Comparison of ENCODE assay signal across 39 cellular contexts in genomic region chr2:46207591-46207990, GRCh38.
"Had no signal": no experiment of that assay in that cellular context is flagged by ENCODE, and none has a peak within 500 bp of the region (broad histone marks: within the 10 kb centered on the region; RNA-seq: fewer than 3 reads in every experiment).

No MANE protein-coding gene starts in this region.

- H3K27ac ChIP-seq: adrenal gland, ascending aorta, body of pancreas, brain microvascular endothelial cell, breast epithelium, cardiac muscle cell had no signal

- H3K9me3 Mint-ChIP-seq: activated T-helper 17 cell treated with anti-CD3 and anti-CD28 coated beads, Interleukin-2, amount 50 U/mL, for 72 hours; central memory CD8-positive, alpha-beta T cell had no signal

- H3K4me1 Mint-ChIP-seq: brain had no signal

- DNase-seq: activated effector memory CD4-positive, alpha-beta T cell treated with anti-CD3 and anti-CD28 coated beads, Interleukin-2, amount 50 U/mL, for 16 hours; activated effector memory CD4-positive, alpha-beta T cell treated with Interleukin-2 at 50 U/mL for 16 hours; activated gamma-delta T cell; activated gamma-delta T cell treated with Interleukin-2 at 50 U/mL for 16 hours; activated naive CD4-positive, alpha-beta T cell; activated naive CD4-positive, alpha-beta T cell treated with anti-CD3 and anti-CD28 coated beads for 36 hours; activated naive CD4-positive, alpha-beta T cell treated with anti-CD3 and anti-CD28 coated beads, Interleukin-2, amount 10 ng/mL, durations not matched to agents 7 days and 5 days; activated naive CD4-positive, alpha-beta T cell treated with anti-CD3 and anti-CD28 coated beads, Interleukin-2, amount 50 U/mL, for 16 hours; activated naive CD4-positive, alpha-beta T cell treated with Interleukin-2 at 50 U/mL for 16 hours; activated naive CD8-positive, alpha-beta T cell treated with anti-CD3 and anti-CD28 coated beads for 36 hours; activated naive CD8-positive, alpha-beta T cell treated with anti-CD3 and anti-CD28 coated beads, Interleukin-2, amount 10 ng/mL, durations not matched to agents 7 days and 5 days; activated naive CD8-positive, alpha-beta T cell treated with anti-CD3 and anti-CD28 coated beads, Interleukin-2, amount 50 U/mL, for 24 hours; activated T-cell treated with anti-CD3 and anti-CD28 coated beads, Interleukin-2, amount 50 U/mL, for 1 hour; activated T-cell treated with anti-CD3 and anti-CD28 coated beads, Interleukin-2, amount 50 U/mL, for 4 hours; activated T-cell treated with anti-CD3 and anti-CD28 coated beads, Interleukin-2, amount 50 U/mL, for 48 hours; activated T-cell treated with anti-CD3 and anti-CD28 coated beads, Interleukin-2, amount 50 U/mL, for 72 hours; adrenal gland; amniotic stem cell; amygdala; anterior cingulate cortex; aorta; body of pancreas; brain microvascular endothelial cell; caudate nucleus; central memory CD4-positive, alpha-beta T cell; cerebellar nuclear complex had no signal

- H3K4me3 Mint-ChIP-seq: activated naive CD4-positive, alpha-beta T cell treated with anti-CD3 and anti-CD28 coated beads for 36 hours; activated naive CD4-positive, alpha-beta T cell treated with anti-CD3 and anti-CD28 coated beads, Interleukin-2, amount 10 ng/mL, durations not matched to agents 7 days and 5 days; activated naive CD4-positive, alpha-beta T cell treated with anti-CD3 and anti-CD28 coated beads, Interleukin-2, amount 50 U/mL, for 24 hours; activated naive CD8-positive, alpha-beta T cell; activated naive CD8-positive, alpha-beta T cell treated with anti-CD3 and anti-CD28 coated beads for 36 hours; activated naive CD8-positive, alpha-beta T cell treated with anti-CD3 and anti-CD28 coated beads, Interleukin-2, amount 10 ng/mL, durations not matched to agents 7 days and 5 days; activated naive CD8-positive, alpha-beta T cell treated with anti-CD3 and anti-CD28 coated beads, Interleukin-2, amount 50 U/mL, for 24 hours; activated T-cell treated with anti-CD3 and anti-CD28 coated beads, Interleukin-2, amount 50 U/mL, for 4 hours; activated T-cell treated with anti-CD3 and anti-CD28 coated beads, Interleukin-2, amount 50 U/mL, for 72 hours; activated T-helper 1 cell treated with anti-CD3 and anti-CD28 coated beads, Interleukin-12 subunit alpha, Interleukin-12 subunit beta, Interleukin-2, Interleukin-4 antibody, amounts not matched to agents 30 ng/mL and 10 ng/mL and 1 ng/mL, durations not matched to agents 14 hours and 24 hours and 36 hours; activated T-helper 17 cell treated with anti-CD3 and anti-CD28 coated beads, Interleukin-2, amount 50 U/mL, for 72 hours; brain; central memory CD8-positive, alpha-beta T cell had no signal

- H3K4me3 ChIP-seq: adrenal gland, ascending aorta, body of pancreas, breast epithelium, cardiac muscle cell had no signal

- H3K4me1 ChIP-seq: adrenal gland, ascending aorta, body of pancreas, breast epithelium had no signal

- H3K27me3 ChIP-seq: adrenal gland, ascending aorta, body of pancreas, brain microvascular endothelial cell, breast epithelium, cardiac muscle cell had no signal

- H3K27me3 Mint-ChIP-seq: activated naive CD4-positive, alpha-beta T cell treated with anti-CD3 and anti-CD28 coated beads, Interleukin-2, amount 50 U/mL, for 24 hours; activated naive CD8-positive, alpha-beta T cell; activated naive CD8-positive, alpha-beta T cell treated with anti-CD3 and anti-CD28 coated beads for 36 hours; activated naive CD8-positive, alpha-beta T cell treated with anti-CD3 and anti-CD28 coated beads, Interleukin-2, amount 50 U/mL, for 24 hours; activated T-helper 17 cell treated with anti-CD3 and anti-CD28 coated beads, Interleukin-2, amount 50 U/mL, for 72 hours; central memory CD8-positive, alpha-beta T cell had no signal

- H3K9me3 ChIP-seq: body of pancreas had no signal

- FAIRE-seq: astrocyte, bronchial epithelial cell had no signal

- H3K36me3 ChIP-seq: adrenal gland, ascending aorta, brain microvascular endothelial cell, breast epithelium, cardiac muscle cell had no signal

- ATAC-seq: activated naive CD4-positive, alpha-beta T cell treated with anti-CD3 and anti-CD28 coated beads, Interleukin-2, amount 50 U/mL, for 72 hours; activated naive CD8-positive, alpha-beta T cell treated with anti-CD3 and anti-CD28 coated beads, Interleukin-2, amount 50 U/mL, for 24 hours; activated T-cell treated with anti-CD3 and anti-CD28 coated beads, Interleukin-2, amount 50 U/mL, for 4 hours; activated T-cell treated with anti-CD3 and anti-CD28 coated beads, Interleukin-2, amount 50 U/mL, for 72 hours; activated T-helper 17 cell treated with anti-CD3 and anti-CD28 coated beads, Interleukin-2, amount 50 U/mL, for 72 hours; body of pancreas had no signal

- H3K36me3 Mint-ChIP-seq: brain had no signal

- H3K27ac Mint-ChIP-seq: activated naive CD4-positive, alpha-beta T cell treated with anti-CD3 and anti-CD28 coated beads for 36 hours; activated naive CD4-positive, alpha-beta T cell treated with anti-CD3 and anti-CD28 coated beads, Interleukin-2, amount 10 ng/mL, durations not matched to agents 7 days and 5 days; activated naive CD4-positive, alpha-beta T cell treated with anti-CD3 and anti-CD28 coated beads, Interleukin-2, amount 50 U/mL, for 24 hours; activated naive CD4-positive, alpha-beta T cell treated with anti-CD3 and anti-CD28 coated beads, Interleukin-2, amount 50 U/mL, for 72 hours; activated naive CD8-positive, alpha-beta T cell; activated naive CD8-positive, alpha-beta T cell treated with anti-CD3 and anti-CD28 coated beads for 36 hours; activated naive CD8-positive, alpha-beta T cell treated with anti-CD3 and anti-CD28 coated beads, Interleukin-2, amount 10 ng/mL, durations not matched to agents 7 days and 5 days; activated naive CD8-positive, alpha-beta T cell treated with anti-CD3 and anti-CD28 coated beads, Interleukin-2, amount 50 U/mL, for 24 hours; activated T-cell treated with anti-CD3 and anti-CD28 coated beads, Interleukin-2, amount 50 U/mL, for 72 hours; activated T-helper 1 cell treated with anti-CD3 and anti-CD28 coated beads, Interleukin-12 subunit alpha, Interleukin-12 subunit beta, Interleukin-2, Interleukin-4 antibody, amounts not matched to agents 30 ng/mL and 10 ng/mL and 1 ng/mL, durations not matched to agents 14 hours and 24 hours and 36 hours; activated T-helper 17 cell treated with anti-CD3 and anti-CD28 coated beads, Interleukin-2, amount 50 U/mL, for 72 hours; activated T-helper 2 cell treated with anti-CD3 and anti-CD28 coated beads, Interferon-gamma antibody, Interleukin-2, Interleukin-4, amounts not matched to agents 10 μg/mL and 5 μg/mL and 100 μg/mL, durations not matched to agents 14 hours and 24 hours and 36 hours; brain had no signal
